18 cellular contexts compared by ENCODE assay signal in the genomic region with DNA sequence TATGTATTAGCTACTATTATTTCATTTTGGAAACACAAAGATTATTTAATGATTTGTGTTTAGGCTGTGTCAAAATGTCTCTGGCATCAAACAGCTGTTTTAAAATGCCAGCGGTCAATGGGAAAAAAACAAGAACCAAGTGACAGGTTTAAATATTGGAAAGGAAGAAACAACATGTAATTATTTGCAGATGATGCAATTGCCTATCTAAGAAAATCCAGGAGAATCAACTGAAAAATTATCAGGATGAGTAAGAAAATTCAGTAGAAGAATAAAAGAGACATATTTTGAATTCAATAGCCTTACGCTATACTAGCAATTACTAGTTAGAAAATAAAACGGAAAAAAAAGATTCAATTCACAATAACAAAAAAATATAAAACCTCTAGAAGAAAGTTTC. TPM values are rescaled to one million over a fixed set of nuclear protein-coding genes. Genes with fewer than 3 reads are reported as not detected.
DNase-seq lines count a peak whose midpoint lies in the region; ATAC-seq and TF ChIP-seq lines count a peak whose summit lies in the region.
"Had no signal": no experiment of that assay in that cellular context is flagged by ENCODE, and none has a peak within 500 bp of the region (broad histone marks: within the 10 kb centered on the region; RNA-seq: fewer than 3 reads in every experiment).

No MANE protein-coding gene starts in this region.

- H3K36me3 Mint-ChIP-seq in activated T-helper 17 cell treated with anti-CD3 and anti-CD28 coated beads, Interleukin-2, amount 50 U/mL, for 72 hours (ENCODE audit: low read depth), result peaks cover 41% of the 10 kb centered on the region
- H3K36me3 Mint-ChIP-seq: CD8-positive, alpha-beta T cell had no signal

- H3K27ac Mint-ChIP-seq in activated T-helper 17 cell treated with anti-CD3 and anti-CD28 coated beads, Interleukin-2, amount 50 U/mL, for 72 hours, result peak overlapping the region; percentile 70
- H3K27ac Mint-ChIP-seq: B cell; CD8-positive, alpha-beta T cell had no signal

- no peak for TF ChIP-seq CTCF in Peyer's patch (IDR thresholded peaks at IDR 0.05)
- TF ChIP-seq CTCF in MM.1S (IDR thresholded peaks at IDR 0.05; ENCODE audit: low read length), result no peak

- ATAC-seq in activated T-helper 17 cell treated with anti-CD3 and anti-CD28 coated beads, Interleukin-2, amount 50 U/mL, for 72 hours (replicated peaks), result no peak
- ATAC-seq: A549; CD8-positive, alpha-beta T cell had no signal

- H2AFZ ChIP-seq in MM.1S (ENCODE audit: low read length), result no peak overlapping the region

- no peaks in the 10 kb centered on the region for H3K79me2 ChIP-seq in MM.1S (ENCODE audit: low read length)

- H3K4me1 Mint-ChIP-seq in activated T-helper 17 cell treated with anti-CD3 and anti-CD28 coated beads, Interleukin-2, amount 50 U/mL, for 72 hours, result peaks cover 9% of the 10 kb centered on the region
- H3K4me1 Mint-ChIP-seq: B cell had no signal

- H3K9me3 Mint-ChIP-seq in activated T-helper 17 cell treated with anti-CD3 and anti-CD28 coated beads, Interleukin-2, amount 50 U/mL, for 72 hours, result no peaks in the 10 kb centered on the region
- H3K9me3 Mint-ChIP-seq: CD4-positive, alpha-beta T cell; CD8-positive, alpha-beta T cell had no signal

- TF ChIP-seq POLR2A in Peyer's patch (IDR thresholded peaks at IDR 0.05), result no peak

- H3K27ac ChIP-seq in KOPT-K1 (ENCODE audit: low read depth, low read length, poor library complexity, severe bottlenecking), result peak overlapping the region; percentile 73
- H3K27ac ChIP-seq in Peyer's patch, result no peak overlapping the region
- no peak overlapping the region for H3K27ac ChIP-seq in MM.1S (ENCODE audit: low read length)
- H3K27ac ChIP-seq: 22Rv1; A549; BLaER1 treated with 17β-estradiol and CSF1 and Interleukin-3, amounts not matched to agents 10 nM and 100 nM; C4-2B had no signal

- H3K4me2 ChIP-seq in MM.1S (ENCODE audit: low read depth, low read length), result no peak overlapping the region
- H3K4me2 ChIP-seq: A549; BLaER1 treated with 17β-estradiol and CSF1 and Interleukin-3, amounts not matched to agents 10 nM and 100 nM had no signal

- no peaks in the 10 kb centered on the region for H3K27me3 ChIP-seq in Peyer's patch
- H3K27me3 ChIP-seq in MM.1S (replicated peaks; ENCODE audit: insufficient read depth, low read length), result no peaks in the 10 kb centered on the region
- H3K27me3 ChIP-seq: BLaER1 treated with 17β-estradiol and CSF1 and Interleukin-3, amounts not matched to agents 10 nM and 100 nM had no signal

- DNase-seq in NCI-H2227 treated with DMSO at 0.1 percent for 48 hours (lab: John Stamatoyannopoulos, UW) (peak; percentile 63), NCI-H2227 (lab: John Stamatoyannopoulos, UW; ENCODE audit: unreplicated experiment) (no peak), Peyer's patch (no peak), MM.1S (no peak)
- DNase-seq: AML-193; Caco-2; Calu3; CD4-positive, alpha-beta T cell; CD8-positive, alpha-beta T cell; DMS79 treated with DMSO at 0.1 percent for 48 hours; GF-D8 had no signal

- no peaks in the 10 kb centered on the region for H4K20me1 ChIP-seq in MM.1S (ENCODE audit: insufficient read depth, low read length)
- H4K20me1 ChIP-seq: BLaER1 treated with 17β-estradiol and CSF1 and Interleukin-3, amounts not matched to agents 10 nM and 100 nM had no signal

- H3K9me3 ChIP-seq in KOPT-K1 (ENCODE audit: insufficient read depth, low read length, poor library complexity, severe bottlenecking) (no peaks in the 10 kb centered on the region), Peyer's patch (no peaks in the 10 kb centered on the region), MM.1S (replicated peaks; ENCODE audit: insufficient read depth, low read length) (no peaks in the 10 kb centered on the region)
- H3K9me3 ChIP-seq: A549, Caco-2 had no signal

- no peak overlapping the region for H3K4me3 Mint-ChIP-seq in activated T-helper 17 cell treated with anti-CD3 and anti-CD28 coated beads, Interleukin-2, amount 50 U/mL, for 72 hours
- H3K4me3 Mint-ChIP-seq: B cell; CD4-positive, alpha-beta T cell; CD8-positive, alpha-beta T cell had no signal

- H3K4me1 ChIP-seq in Peyer's patch, result no peaks in the 10 kb centered on the region
- H3K4me1 ChIP-seq in MM.1S (ENCODE audit: low read length), result no peaks in the 10 kb centered on the region
- H3K4me1 ChIP-seq: A549; BLaER1 treated with 17β-estradiol and CSF1 and Interleukin-3, amounts not matched to agents 10 nM and 100 nM; Caco-2 had no signal

- H3K9me2 ChIP-seq in MM.1S (replicated peaks; ENCODE audit: insufficient read depth, low read length), result no peaks in the 10 kb centered on the region

- H3K4me3 ChIP-seq in Peyer's patch (no peak overlapping the region), MM.1S (ENCODE audit: low read length) (no peak overlapping the region)
- H3K4me3 ChIP-seq: A549; BLaER1 treated with 17β-estradiol and CSF1 and Interleukin-3, amounts not matched to agents 10 nM and 100 nM had no signal

- H3K36me3 ChIP-seq in KOPT-K1 (ENCODE audit: insufficient read depth, low read length) (0 out of 2 replicates have a peak, but pooled peaks cover under 1% of the 10 kb centered on the region), Peyer's patch (no peaks in the 10 kb centered on the region), MM.1S (replicated peaks; ENCODE audit: insufficient read depth, low read length) (no peaks in the 10 kb centered on the region)
- H3K36me3 ChIP-seq: BLaER1 treated with 17β-estradiol and CSF1 and Interleukin-3, amounts not matched to agents 10 nM and 100 nM had no signal

- H3K9ac ChIP-seq in MM.1S (ENCODE audit: low read length), result no peak overlapping the region
- H3K9ac ChIP-seq: BLaER1 treated with 17β-estradiol and CSF1 and Interleukin-3, amounts not matched to agents 10 nM and 100 nM had no signal

- no peaks in the 10 kb centered on the region for H3F3A ChIP-seq in MM.1S (ENCODE audit: insufficient read depth, low read length)

- H3K27me3 Mint-ChIP-seq in activated T-helper 17 cell treated with anti-CD3 and anti-CD28 coated beads, Interleukin-2, amount 50 U/mL, for 72 hours, result no peaks in the 10 kb centered on the region
- H3K27me3 Mint-ChIP-seq: CD4-positive, alpha-beta T cell had no signal

RNA-seq across cellular contexts. Expression of a gene that starts 51.6 kb away (rescaled TPM):
- 100 to 1,000 TPM in 1 of 2 donors, 10 to 100 TPM in 1; 84.9 to 122 TPM for total RNA-seq in activated T-helper 17 cell treated with anti-CD3 and anti-CD28 coated beads, Interleukin-2, amount 50 U/mL, for 72 hours
- 10 to 100 TPM; 33.3 to 70.1 (median 48.0) TPM for total RNA-seq in Peyer's patch
